Comparison of ENCODE assay signal across 12 cellular contexts in genomic region chr1:9270290-9270900, GRCh38. TPM values are rescaled to one million over a fixed set of nuclear protein-coding genes. Genes with fewer than 3 reads are reported as not detected.
A peak's percentile ranks its signal among the peaks of the same experiment; 100 is the strongest.
DNase-seq lines count a peak whose midpoint lies in the region; ATAC-seq and TF ChIP-seq lines count a peak whose summit lies in the region.
"Had no signal": no experiment of that assay in that cellular context is flagged by ENCODE, and none has a peak within 500 bp of the region (broad histone marks: within the 10 kb centered on the region; RNA-seq: fewer than 3 reads in every experiment).

No MANE protein-coding gene starts in this region.

- H3K27me3 Mint-ChIP-seq in activated CD4-positive, alpha-beta memory T cell treated with anti-CD3 and anti-CD28 coated beads for 36 hours = peaks cover 3% of the 10 kb centered on the region
- no peaks in the 10 kb centered on the region for H3K27me3 Mint-ChIP-seq in activated T-helper 17 cell treated with anti-CD3 and anti-CD28 coated beads, Interleukin-2, amount 50 U/mL, for 72 hours

- H3K9me3 ChIP-seq in HEK293 (ENCODE audit: control insufficient read depth, insufficient read depth, low read depth, low read length) = no peaks in the 10 kb centered on the region
- no peaks in the 10 kb centered on the region for H3K9me3 ChIP-seq in RWPE2 (ENCODE audit: severe bottlenecking)

- peaks cover 9% of the 10 kb centered on the region for H3K4me1 Mint-ChIP-seq in activated CD4-positive, alpha-beta memory T cell treated with anti-CD3 and anti-CD28 coated beads for 36 hours (ENCODE audit: low read depth)
- H3K4me1 Mint-ChIP-seq in activated T-helper 17 cell treated with anti-CD3 and anti-CD28 coated beads, Interleukin-2, amount 50 U/mL, for 72 hours = peaks cover 5% of the 10 kb centered on the region

- POLR2A ChIA-PET in HEK293 (lab: Yijun Ruan, JAX) = interaction anchor here (0.5 kb wide), 1 partner anchor 419 kb away, joined by 5 read pairs; no protein-coding TSS in a partner anchor
- POLR2A ChIA-PET in activated CD4-positive, alpha-beta memory T cell treated with anti-CD3 and anti-CD28 coated beads for 36 hours (lab: Charles Lee) = no interaction called here

- no peaks in the 10 kb centered on the region for H3K9me3 Mint-ChIP-seq in activated CD4-positive, alpha-beta memory T cell treated with anti-CD3 and anti-CD28 coated beads for 36 hours
- no peaks in the 10 kb centered on the region for H3K9me3 Mint-ChIP-seq in activated T-helper 17 cell treated with anti-CD3 and anti-CD28 coated beads, Interleukin-2, amount 50 U/mL, for 72 hours

- DNase-seq in COLO668 (lab: John Stamatoyannopoulos, UW; ENCODE audit: unreplicated experiment) (peak; percentile 56), RWPE2 (ENCODE audit: low spot score) (no peak), islet precursor cell (peak; percentile 83)
- DNase-seq in activated CD4-positive, alpha-beta memory T cell treated with anti-CD3 and anti-CD28 coated beads for 36 hours = no peak
- DNase-seq: mesendoderm; stimulated activated CD4-positive, alpha-beta T cell treated with anti-CD3 and anti-CD28 coated beads, Interleukin-4, amount 100 ng/mL, for 1 hour; stimulated activated naive CD4-positive, alpha-beta T cell treated with Interleukin-2 at 50 U/mL for 16 hours; T-helper 9 cell had no signal

- no peak overlapping the region for H3K4me3 Mint-ChIP-seq in activated CD4-positive, alpha-beta memory T cell treated with anti-CD3 and anti-CD28 coated beads for 36 hours
- no peak overlapping the region for H3K4me3 Mint-ChIP-seq in activated T-helper 17 cell treated with anti-CD3 and anti-CD28 coated beads, Interleukin-2, amount 50 U/mL, for 72 hours

- TF ChIP-seq CTCF in HEK293 (tag by site-specific recombination; IDR thresholded peaks at IDR 0.05) (no peak), RWPE2 (IDR thresholded peaks at IDR 0.05; ENCODE audit: poor library complexity, severe bottlenecking) (no peak)

- no peaks in the 10 kb centered on the region for H3K27me3 ChIP-seq in RWPE2 (ENCODE audit: insufficient read depth, poor library complexity, severe bottlenecking)

- no peak overlapping the region for H3K27ac Mint-ChIP-seq in activated CD4-positive, alpha-beta memory T cell treated with anti-CD3 and anti-CD28 coated beads for 36 hours
- H3K27ac Mint-ChIP-seq in activated T-helper 17 cell treated with anti-CD3 and anti-CD28 coated beads, Interleukin-2, amount 50 U/mL, for 72 hours = no peak overlapping the region

- peaks cover 4% of the 10 kb centered on the region for H3K4me1 ChIP-seq in HEK293 (ENCODE audit: control insufficient read depth, insufficient read depth, low read length)
- peaks cover 10% of the 10 kb centered on the region for H3K4me1 ChIP-seq in RWPE2 (ENCODE audit: insufficient read depth, poor library complexity, severe bottlenecking)

- H3K4me3 ChIP-seq in HEK293 (ENCODE audit: low read depth, low read length) (no peak overlapping the region), RWPE2 (ENCODE audit: severe bottlenecking) (no peak overlapping the region)

- intact Hi-C loops in activated CD4-positive, alpha-beta memory T cell treated with anti-CD3 and anti-CD28 coated beads for 36 hours (cut with micrococcal nuclease) = no loop called here

- peak; percentile 78 for ATAC-seq in RWPE2 (ENCODE audit: low read depth)
- no peak for ATAC-seq in activated T-helper 17 cell treated with anti-CD3 and anti-CD28 coated beads, Interleukin-2, amount 50 U/mL, for 72 hours (replicated peaks)
- ATAC-seq in GM21447 (IDR thresholded peaks at IDR 0.05; ENCODE audit: unreplicated experiment) = no peak
- no peak for ATAC-seq in GM21423 (IDR thresholded peaks at IDR 0.05; ENCODE audit: unreplicated experiment)

- no peaks in the 10 kb centered on the region for H3K36me3 Mint-ChIP-seq in activated CD4-positive, alpha-beta memory T cell treated with anti-CD3 and anti-CD28 coated beads for 36 hours
- no peaks in the 10 kb centered on the region for H3K36me3 Mint-ChIP-seq in activated T-helper 17 cell treated with anti-CD3 and anti-CD28 coated beads, Interleukin-2, amount 50 U/mL, for 72 hours (ENCODE audit: low read depth)

- H3K27ac ChIP-seq in HEK293 (ENCODE audit: extremely low read depth, low read depth, low read length) = no peak overlapping the region
- no peak overlapping the region for H3K27ac ChIP-seq in RWPE2 (ENCODE audit: poor library complexity, severe bottlenecking)

- H3K36me3 ChIP-seq in HEK293 (ENCODE audit: control insufficient read depth in 2 of 2, insufficient read depth in 1 of 2, low read length in 2 of 2) (peaks cover 0 to 12% of the 10 kb centered on the region in 2 experiments; a peak in 1 of 3 replicates), RWPE2 (ENCODE audit: low read depth) (no peaks in the 10 kb centered on the region)

- CTCF ChIA-PET in HEK293 (lab: Yijun Ruan, JAX) = interaction anchor here (1.1 to 5.8 kb wide), 4 partner anchors 14 to 222 kb away, joined by 3 to 97 read pairs (median 26); partner anchors contain the start of gene SPSB1
- CTCF ChIA-PET in activated CD4-positive, alpha-beta memory T cell treated with anti-CD3 and anti-CD28 coated beads for 36 hours (lab: Charles Lee) = interaction anchor here (1.2 to 7.1 kb wide), 4 partner anchors 18 to 222 kb away, joined by 3 to 112 read pairs (median 47); no protein-coding TSS in a partner anchor

TF ChIP-seq in HEK293, 187 proteins besides CTCF, POLR2A, EP300 and RAD21 (continues in another document):
- TF ChIP-seq RBAK (tag by site-specific recombination; IDR thresholded peaks at IDR 0.05) = no peak
- no peak for TF ChIP-seq ZNF488 (tag by site-specific recombination; IDR thresholded peaks at IDR 0.05)
- TF ChIP-seq ZNF585B (tag by site-specific recombination; IDR thresholded peaks at IDR 0.05) = no peak
- peak; percentile 81 for TF ChIP-seq ZNF600 (tag by site-specific recombination; IDR thresholded peaks at IDR 0.05)
- TF ChIP-seq ZBTB17 (tag by site-specific recombination; IDR thresholded peaks at IDR 0.05) = peak; percentile 40; the same call in 1 of the 2 replicates
- TF ChIP-seq BCL11B (tag by site-specific recombination; IDR thresholded peaks at IDR 0.05; ENCODE audit: low read depth) = no peak
- no peak for TF ChIP-seq ZNF777 (tag by site-specific recombination; IDR thresholded peaks at IDR 0.05; ENCODE audit: borderline replicate concordance)
- TF ChIP-seq ZNF701 (tag by site-specific recombination; IDR thresholded peaks at IDR 0.05) = no peak
- TF ChIP-seq KLF1 (tag by site-specific recombination; IDR thresholded peaks at IDR 0.05) = peak; percentile 59; the same call in 1 of the 2 replicates
- TF ChIP-seq ZBTB48 (tag by site-specific recombination; IDR thresholded peaks at IDR 0.05) = peak; percentile 86
- no peak for TF ChIP-seq ZNF514 (tag by site-specific recombination; IDR thresholded peaks at IDR 0.05)
- no peak for TF ChIP-seq ZNF280D (tag by site-specific recombination; IDR thresholded peaks at IDR 0.05)
- TF ChIP-seq ZFHX2 (tag by site-specific recombination; conservative IDR thresholded peaks at IDR 0.05) = no peak

RNA-seq across cellular contexts. Expression of gene SPSB1, which starts 22.3 kb away (rescaled TPM):
- 10 to 100 TPM; 11.0 to 12.5 TPM for total RNA-seq in activated CD4-positive, alpha-beta memory T cell treated with anti-CD3 and anti-CD28 coated beads for 36 hours
- total RNA-seq in activated T-helper 17 cell treated with anti-CD3 and anti-CD28 coated beads, Interleukin-2, amount 50 U/mL, for 72 hours = 10 to 100 TPM in 1 of 2 donors, 1 to 10 TPM in 1; 8.1 to 14.4 TPM

RNA-seq across cellular contexts. Expression of gene H6PD, which starts 35.8 kb away (rescaled TPM):
- 10 to 100 TPM in 1 of 2 experiments, 1 to 10 TPM in 1; 9.3 to 10.4 TPM for total RNA-seq in activated CD4-positive, alpha-beta memory T cell treated with anti-CD3 and anti-CD28 coated beads for 36 hours
- 10 to 100 TPM in 1 of 2 donors, 1 to 10 TPM in 1; 9.3 to 12.8 TPM for total RNA-seq in activated T-helper 17 cell treated with anti-CD3 and anti-CD28 coated beads, Interleukin-2, amount 50 U/mL, for 72 hours

Comparison
In these comparisons a context has a peak if more than half of its experiments do, and no peak if none do; other contexts are left out.
1. DNase-seq: peak in COLO668 (single experiment) and islet precursor cell (single experiment); none in RWPE2 (single experiment) and activated CD4-positive, alpha-beta memory T cell treated with anti-CD3 and anti-CD28 coated beads for 36 hours (single experiment).